ENCODE assay signal across 8 cellular contexts in genomic region chr7:75878312-75878768, GRCh38. TPM values are rescaled to one million over a fixed set of nuclear protein-coding genes. Genes with fewer than 3 reads are reported as not detected.
DNase-seq lines count a peak whose midpoint lies in the region; ATAC-seq and TF ChIP-seq lines count a peak whose summit lies in the region.

No MANE protein-coding gene starts in this region.

- peak overlapping the region; percentile 90 for H3K27ac Mint-ChIP-seq in activated naive CD4-positive, alpha-beta T cell treated with anti-CD3 and anti-CD28 coated beads, Interleukin-2, amount 50 U/mL, for 24 hours

- TF ChIP-seq CTCF in astrocyte of the cerebellum (IDR thresholded peaks at IDR 0.05; ENCODE audit: low read depth, low read length, missing control alignments) = no peak
- no peak for TF ChIP-seq CTCF in lung (IDR thresholded peaks at IDR 0.05; ENCODE audit: control extremely low read depth, extremely low read depth)
- no peak for TF ChIP-seq CTCF in vagina (IDR thresholded peaks at IDR 0.05)

- H3K9me3 ChIP-seq in lung (ENCODE audit: control insufficient read depth in 2 of 2, insufficient read depth in 1 of 2, low read length in 1 of 2) (no peaks in the 10 kb centered on the region), vagina (no peaks in the 10 kb centered on the region)

- no peak for DNase-seq in activated naive CD4-positive, alpha-beta T cell (lab: John Stamatoyannopoulos, UW)
- no peak for DNase-seq in astrocyte of the cerebellum (ENCODE audit: low read depth)
- DNase-seq in lung (ENCODE audit: low spot score) = no peak
- DNase-seq in vagina (ENCODE audit: extremely low spot score in 2 of 2) = no peak
- no peak for DNase-seq in stimulated activated CD4-positive, alpha-beta T cell treated with anti-CD3 and anti-CD28 coated beads, Interleukin-2, amount 100 ng/mL, for 24 hours
- DNase-seq in NCI-H1105 treated with DMSO at 0.1 percent for 48 hours (lab: John Stamatoyannopoulos, UW) = no peak

- H3K9me3 Mint-ChIP-seq in activated naive CD4-positive, alpha-beta T cell treated with anti-CD3 and anti-CD28 coated beads, Interleukin-2, amount 50 U/mL, for 24 hours = no peaks in the 10 kb centered on the region

- intact Hi-C loops in vagina (cut with DNase I) = no loop called here

- H3K4me1 ChIP-seq in lung (ENCODE audit: control insufficient read depth in 2 of 2, insufficient read depth in 2 of 2, low read length in 2 of 2) (peaks cover 2 to 9% of the 10 kb centered on the region in 2 donors), vagina (peaks cover 22% of the 10 kb centered on the region)

- H3K27me3 ChIP-seq in lung (ENCODE audit: control insufficient read depth, insufficient read depth) = no peaks in the 10 kb centered on the region
- H3K27me3 ChIP-seq in vagina = no peaks in the 10 kb centered on the region

- no peak for TF ChIP-seq POLR2A in vagina (IDR thresholded peaks at IDR 0.05)

- ATAC-seq in HG03432 (IDR thresholded peaks at IDR 0.05; ENCODE audit: unreplicated experiment) = peak; percentile 37
- ATAC-seq in lung (ENCODE audit: insufficient read depth, low FRiP score) = no peak

- peaks cover 34% of the 10 kb centered on the region for H3K4me1 Mint-ChIP-seq in activated naive CD4-positive, alpha-beta T cell treated with anti-CD3 and anti-CD28 coated beads, Interleukin-2, amount 50 U/mL, for 24 hours

- H3K36me3 Mint-ChIP-seq in activated naive CD4-positive, alpha-beta T cell treated with anti-CD3 and anti-CD28 coated beads, Interleukin-2, amount 50 U/mL, for 24 hours = peaks cover 9% of the 10 kb centered on the region

- H3K27ac ChIP-seq in lung (ENCODE audit: low read depth in 1 of 2, low read length in 1 of 2) = peak overlapping the region; percentile 65 to 76
- peak overlapping the region; percentile 90 for H3K27ac ChIP-seq in vagina

- H3K4me3 Mint-ChIP-seq in activated naive CD4-positive, alpha-beta T cell treated with anti-CD3 and anti-CD28 coated beads, Interleukin-2, amount 50 U/mL, for 24 hours = peak overlapping the region; percentile 97

- H3K4me3 ChIP-seq in astrocyte of the cerebellum (ENCODE audit: low read depth, low read length) (peak overlapping the region; percentile 67), lung (peak overlapping the region; percentile 14), vagina (peak overlapping the region; percentile 74 to 94)

- 15 to 21% methylated on average over 10 of the region's 10 CpGs for WGBS in lung, 2 donors

- H3K36me3 ChIP-seq in lung (ENCODE audit: control insufficient read depth in 2 of 2, insufficient read depth in 2 of 2, low read length in 2 of 2) (peaks cover 0 to 16% of the 10 kb centered on the region in 2 donors), vagina (peaks cover 2 to 23% of the 10 kb centered on the region in 2 donors)

- no peaks in the 10 kb centered on the region for H3K27me3 Mint-ChIP-seq in activated naive CD4-positive, alpha-beta T cell treated with anti-CD3 and anti-CD28 coated beads, Interleukin-2, amount 50 U/mL, for 24 hours

- in situ Hi-C loops in astrocyte of the cerebellum (cut with HindIII; ENCODE audit: low sequenced_read_pairs) = no loop called here

RNA-seq across cellular contexts. Expression of gene RHBDD2, which starts 0.5 kb away (rescaled TPM):
- total RNA-seq in lung = 100 to 1,000 TPM in 1 of 2 donors, 10 to 100 TPM in 1; 25.1 to 102 TPM
- 10 to 100 TPM; 67.0 to 97.1 TPM for polyA plus RNA-seq in lung
- 34.1 TPM for total RNA-seq in vagina

RNA-seq across cellular contexts. Expression of gene POR, which starts 36.6 kb away (rescaled TPM):
- 100 to 1,000 TPM; 111 to 284 TPM for total RNA-seq in lung
- polyA plus RNA-seq in lung = 100 to 1,000 TPM; 243 to 305 TPM
- 94.3 TPM for total RNA-seq in vagina

Comparison
In these comparisons a context has a peak if more than half of its experiments do, and no peak if none do; other contexts are left out.
1. H3K4me3 ChIP-seq: peak in every context shown above with its lines; median percentile 84 in vagina; 67 in astrocyte of the cerebellum; 14 in lung.